Comparison of ENCODE assay signal across 1 cellular context in genomic region chr9:113934167-113934566, GRCh38.
TF ChIP-seq lines count a peak whose summit lies in the region.

No MANE protein-coding gene starts in this region.

TF ChIP-seq in H1, 55 proteins besides CTCF, POLR2A, EP300 and RAD21:
- TF ChIP-seq TBP (IDR thresholded peaks at IDR 0.05; ENCODE audit: low read depth, low read length) (no peak), JUND (IDR thresholded peaks at IDR 0.05; ENCODE audit: low read length) (no peak), ATF2 (IDR thresholded peaks at IDR 0.05; ENCODE audit: low read length) (no peak), SIX5 (IDR thresholded peaks at IDR 0.05; ENCODE audit: low read depth, low read length) (no peak), TCF12 (IDR thresholded peaks at IDR 0.05; ENCODE audit: low read depth, low read length) (no peak), BCL11A (IDR thresholded peaks at IDR 0.05; ENCODE audit: low read depth in 2 of 2, low read length in 2 of 2) (no peak), FOSL1 (IDR thresholded peaks at IDR 0.05; ENCODE audit: insufficient read depth, low read depth, low read length) (no peak), EGR1 (IDR thresholded peaks at IDR 0.05; ENCODE audit: borderline replicate concordance, low read depth, low read length) (no peak)
